Comparison of ENCODE assay signal across 1 cellular context in genomic region chr1:164771001-164771550, GRCh38.
TF ChIP-seq lines count a peak whose summit lies in the region.

No MANE protein-coding gene starts in this region.

TF ChIP-seq in GM23338, 12 proteins besides CTCF, POLR2A, EP300 and RAD21 (continued from another document):
- TF ChIP-seq ZNF462 (CRISPR knock-in tag; IDR thresholded peaks at IDR 0.05) (no peak), POLR2AphosphoS5 (IDR thresholded peaks at IDR 0.05; ENCODE audit: low read depth) (no peak)
